Comparison of ENCODE assay signal across 15 cellular contexts in genomic region chr20:15342987-15343639, GRCh38.
DNase-seq lines count a peak whose midpoint lies in the region; ATAC-seq, FAIRE-seq and TF ChIP-seq lines count a peak whose summit lies in the region.
"Had no signal": no experiment of that assay in that cellular context is flagged by ENCODE, and none has a peak within 500 bp of the region (broad histone marks: within the 10 kb centered on the region; RNA-seq: fewer than 3 reads in every experiment).

No MANE protein-coding gene starts in this region.

- WGBS in A549 (ENCODE audit: missing lambda C conversion rate) = 76% methylated on average over 3 of the region's 3 CpGs

- DNase-seq in A549 (ENCODE audit: low read depth in 1 of 2, low spot score in 1 of 2) (no peak), amniotic epithelial cell (ENCODE audit: low read depth) (peak; percentile 62), left kidney (ENCODE audit: low read depth, low spot score) (peak; percentile 45), retina (peak; percentile 17), H7 (no peak)
- DNase-seq in stimulated activated CD4-positive, alpha-beta T cell treated with anti-CD3 and anti-CD28 coated beads, Interleukin-1b, Interleukin-23, amount 100 ng/mL, for 48 hours = no peak
- no peak for DNase-seq in stimulated activated CD4-positive, alpha-beta T cell treated with anti-CD3 and anti-CD28 coated beads, Interleukin-12 subunit alpha, Interleukin-12 subunit beta, amount 100 ng/mL, for 4 hours
- DNase-seq: 8988T, COR-L47, DMS153, NCI-H2227 treated with DMSO at 0.1 percent for 48 hours, NCI-H526, SIG-M5 had no signal

- 0 out of 3 replicates have a peak, but pooled peaks cover 5% of the 10 kb centered on the region for H3K9me3 ChIP-seq in A549
- H3K9me3 ChIP-seq: HAP-1 had no signal

- FAIRE-seq in A549 (lab: Jason Lieb, UNC) = peak; percentile 70

- no peaks in the 10 kb centered on the region for H3K36me3 ChIP-seq in H7 (replicated peaks; ENCODE audit: control insufficient read depth, insufficient read depth, low read length)
- H3K36me3 ChIP-seq: HAP-1 had no signal

- ATAC-seq in A549 (no peak), HG02798 (IDR thresholded peaks at IDR 0.05; ENCODE audit: poor library complexity, unreplicated experiment) (no peak)

- H3K4me2 ChIP-seq in A549 = no peak overlapping the region

- CTCF ChIA-PET in A549 (lab: Yijun Ruan, JAX) = no interaction called here

- no peak overlapping the region for H3K4me3 ChIP-seq in A549
- H3K4me3 ChIP-seq in H7 (ENCODE audit: insufficient read depth, low read depth, low read length) = no peak overlapping the region
- H3K4me3 ChIP-seq: HAP-1 had no signal

- TF ChIP-seq CTCF in A549 (IDR thresholded peaks at IDR 0.05) = no peak

- no peaks in the 10 kb centered on the region for H3K27me3 ChIP-seq in H7 (ENCODE audit: control insufficient read depth, insufficient read depth, low read length)

- H3K27ac ChIP-seq in A549 = no peak overlapping the region

- TF ChIP-seq EP300 in A549 (IDR thresholded peaks at IDR 0.05) = no peak

- H3K4me1 ChIP-seq in A549 = no peaks in the 10 kb centered on the region
- H3K4me1 ChIP-seq: HAP-1 had no signal

- no peak for TF ChIP-seq RAD21 in A549 (conservative IDR thresholded peaks at IDR 0.05 in 1 of 2, IDR thresholded peaks at IDR 0.05 in 1 of 2)

- TF ChIP-seq POLR2A in A549 (IDR thresholded peaks at IDR 0.05; ENCODE audit: low read length) = no peak

- POLR2A ChIA-PET in A549 (lab: Yijun Ruan, JAX) = no interaction called here

TF ChIP-seq in A549, 52 proteins besides CTCF, POLR2A, EP300 and RAD21:
- TF ChIP-seq BCL3 (IDR thresholded peaks at IDR 0.05) (no peak), ELK1 (IDR thresholded peaks at IDR 0.05; ENCODE audit: low read depth, low read length) (no peak), E2F6 (IDR thresholded peaks at IDR 0.05; ENCODE audit: borderline replicate concordance, low read depth) (no peak), KDM1A (IDR thresholded peaks at IDR 0.05; ENCODE audit: low read depth) (no peak), MAFK (IDR thresholded peaks at IDR 0.05; ENCODE audit: partially characterized antibody) (no peak), ZFP36 (IDR thresholded peaks at IDR 0.05; ENCODE audit: borderline replicate concordance, partially characterized antibody) (no peak), PBX3 (IDR thresholded peaks at IDR 0.05) (no peak), CHD4 (IDR thresholded peaks at IDR 0.05; ENCODE audit: borderline replicate concordance) (no peak), HES2 (IDR thresholded peaks at IDR 0.05) (no peak), CEBPB (IDR thresholded peaks at IDR 0.05) (no peak), POLR2AphosphoS2 (conservative IDR thresholded peaks at IDR 0.05; ENCODE audit: low read length) (no peak), KDM5A (IDR thresholded peaks at IDR 0.05) (no peak), HEYL (CRISPR knock-in tag; IDR thresholded peaks at IDR 0.05) (no peak), HMGXB4 (CRISPR knock-in tag; IDR thresholded peaks at IDR 0.05; ENCODE audit: borderline replicate concordance) (no peak), FOSB (CRISPR knock-in tag; IDR thresholded peaks at IDR 0.05) (no peak)
TF ChIP-seq in A549: peak in this region for 0.

Comparison
In these comparisons a context has a peak if more than half of its experiments do, and no peak if none do; other contexts are left out.
1. DNase-seq: peak in amniotic epithelial cell (single experiment), left kidney (single experiment) and retina (single experiment); none in A549 (0 of 2), stimulated activated CD4-positive, alpha-beta T cell treated with anti-CD3 and anti-CD28 coated beads, Interleukin-1b, Interleukin-23, amount 100 ng/mL, for 48 hours (single experiment), H7 (single experiment) and stimulated activated CD4-positive, alpha-beta T cell treated with anti-CD3 and anti-CD28 coated beads, Interleukin-12 subunit alpha, Interleukin-12 subunit beta, amount 100 ng/mL, for 4 hours (single experiment).